Comparison of ENCODE assay signal across 8 cellular contexts in the genomic region with DNA sequence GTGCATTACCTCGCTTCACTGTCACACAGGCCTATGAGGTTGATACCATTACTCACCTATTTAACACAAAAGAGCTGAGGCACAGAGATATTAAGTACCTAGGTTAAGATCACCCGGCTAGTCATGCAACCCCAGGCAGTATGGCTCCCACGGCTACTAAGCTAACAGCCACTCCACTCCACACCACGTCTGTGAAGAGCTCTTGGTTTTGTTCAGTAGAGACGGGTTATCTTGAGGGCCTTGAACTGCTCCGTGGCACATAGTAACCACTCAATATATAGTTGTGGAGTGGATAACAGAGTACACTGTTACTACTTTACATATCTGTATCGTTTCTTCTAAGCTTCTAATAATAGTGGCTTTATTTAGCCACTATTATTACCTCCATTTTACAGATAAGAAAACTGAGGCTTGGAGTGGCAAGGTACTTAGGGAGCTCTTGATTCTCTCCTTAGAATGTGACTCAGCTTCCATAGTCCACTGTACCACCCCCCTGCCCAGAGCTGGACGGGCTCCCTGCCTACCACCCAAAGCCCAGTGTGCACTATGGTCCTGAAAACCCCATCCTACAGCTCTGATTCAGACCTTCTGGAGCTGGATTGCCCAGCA. TPM values are rescaled to one million over a fixed set of nuclear protein-coding genes. Genes with fewer than 3 reads are reported as not detected.
DNase-seq lines count a peak whose midpoint lies in the region; ATAC-seq and TF ChIP-seq lines count a peak whose summit lies in the region.

No MANE protein-coding gene starts in this region.

- no peak for ATAC-seq in naive thymus-derived CD8-positive, alpha-beta T cell
- no peak for ATAC-seq in GM18909 (IDR thresholded peaks at IDR 0.05; ENCODE audit: poor library complexity, unreplicated experiment)

- POLR2A ChIA-PET in naive thymus-derived CD8-positive, alpha-beta T cell (lab: Charles Lee) = interaction anchor here (0.6 to 4.6 kb wide), 5 partner anchors 9 to 91 kb away, joined by 3 to 27 read pairs (median 23); a partner anchor contains a TSS

- no peaks in the 10 kb centered on the region for H3K9me3 Mint-ChIP-seq in IgD-negative memory B cell
- peaks cover 0 to 1% (median 0%) of the 10 kb centered on the region in 9 donors for H3K9me3 Mint-ChIP-seq in naive thymus-derived CD8-positive, alpha-beta T cell

- H3K27ac ChIP-seq in cingulate gyrus (ENCODE audit: low read depth, low read length) = peak overlapping the region; percentile 39

- H3K36me3 Mint-ChIP-seq in IgD-negative memory B cell = no peaks in the 10 kb centered on the region
- peaks cover 0 to 2% (median 0%) of the 10 kb centered on the region in 3 donors for H3K36me3 Mint-ChIP-seq in naive thymus-derived CD8-positive, alpha-beta T cell

- DNase-seq in AG10803 (ENCODE audit: low read depth) = no peak
- DNase-seq in naive thymus-derived CD8-positive, alpha-beta T cell = no peak
- DNase-seq in stimulated activated CD4-positive, alpha-beta T cell treated with anti-CD3 and anti-CD28 coated beads, Interleukin-12 subunit alpha, Interleukin-12 subunit beta, amount 100 ng/mL, for 4 hours = no peak
- no peak for DNase-seq in stimulated activated CD4-positive, alpha-beta T cell treated with anti-CD3 and anti-CD28 coated beads, Interleukin-2, amount 100 ng/mL, for 24 hours
- DNase-seq in G401 (ENCODE audit: low spot score) = no peak

- no peaks in the 10 kb centered on the region for H3K27me3 Mint-ChIP-seq in IgD-negative memory B cell
- no peaks in the 10 kb centered on the region for H3K27me3 Mint-ChIP-seq in naive thymus-derived CD8-positive, alpha-beta T cell

- TF ChIP-seq CTCF in AG10803 (conservative IDR thresholded peaks at IDR 0.05; ENCODE audit: low read length) = no peak

- peak overlapping the region; percentile 82 to 92 (median 89) for H3K4me3 Mint-ChIP-seq in IgD-negative memory B cell
- peak overlapping the region; percentile 81 to 93 (median 88) for H3K4me3 Mint-ChIP-seq in naive thymus-derived CD8-positive, alpha-beta T cell

- peaks cover 0 to 15% (median 11%) of the 10 kb centered on the region in 3 donors for H3K4me1 Mint-ChIP-seq in IgD-negative memory B cell
- peaks cover 15 to 39% (median 33%) of the 10 kb centered on the region in 4 donors for H3K4me1 Mint-ChIP-seq in naive thymus-derived CD8-positive, alpha-beta T cell

- in situ Hi-C loops in G401 (cut with HindIII; ENCODE audit: low sequenced_read_pairs) = no loop called here

- H3K4me3 ChIP-seq in AG10803 (ENCODE audit: low read length) = peak overlapping the region; percentile 70

- H3K27ac Mint-ChIP-seq in IgD-negative memory B cell = peak overlapping the region in 2 of 3 donors; percentile 10 to 80
- H3K27ac Mint-ChIP-seq in naive thymus-derived CD8-positive, alpha-beta T cell = peak overlapping the region in 9 of 10 donors; percentile 65 to 92 (median 87)

RNA-seq across cellular contexts. Expression of a gene that starts 1.0 kb away (rescaled TPM):
- 4.2 TPM for polyA plus RNA-seq in IgD-negative memory B cell
- total RNA-seq in naive thymus-derived CD8-positive, alpha-beta T cell = 10 to 100 TPM in 1 of 2 experiments, 1 to 10 TPM in 1; 10.0 to 10.8 TPM
- 10 to 100 TPM in 1 of 3 donors, 1 to 10 TPM in 2; 5.2 to 11.7 (median 9.5) TPM for polyA plus RNA-seq in naive thymus-derived CD8-positive, alpha-beta T cell
- total RNA-seq in G401 (2014; rRNA removed; shearing (Covaris generic)) = 8.0 and 9.3 TPM in 2 replicates
